8 cellular contexts compared by ENCODE assay signal in the genomic region with DNA sequence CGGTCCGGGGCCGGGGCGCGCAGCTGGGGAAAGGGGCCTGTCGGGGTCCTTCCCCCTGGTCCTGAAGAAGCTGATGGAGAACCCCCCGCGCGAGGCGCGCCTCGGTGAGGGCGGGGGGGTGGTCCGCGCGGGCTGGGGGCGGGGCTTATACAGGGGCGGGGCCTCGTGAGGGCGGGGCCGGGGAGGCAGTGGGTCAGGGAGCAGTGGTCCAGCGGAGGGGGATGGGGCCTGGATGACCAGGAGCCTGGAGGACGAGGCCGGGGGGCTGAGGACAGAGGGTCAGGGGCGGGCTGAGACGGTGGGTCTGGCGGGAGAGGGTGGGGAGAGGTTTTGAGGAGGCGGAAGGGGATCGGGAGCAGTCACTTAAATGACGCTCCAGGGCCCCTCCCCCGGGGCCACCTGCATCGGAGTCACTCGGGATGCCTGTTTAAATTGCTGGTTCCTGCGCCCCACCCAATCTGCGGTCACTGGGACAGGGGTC. TPM values are rescaled to one million over a fixed set of nuclear protein-coding genes. Genes with fewer than 3 reads are reported as not detected.
A peak's percentile ranks its signal among the peaks of the same experiment; 100 is the strongest.
DNase-seq lines count a peak whose midpoint lies in the region; ATAC-seq lines count a peak whose summit lies in the region.

No MANE protein-coding gene starts in this region.

- DNase-seq in EL, result peak; percentile 60
- peak; percentile 75 for DNase-seq in Karpas-422
- peak; percentile 67 for DNase-seq in activated CD4-positive, alpha-beta memory T cell treated with anti-CD3 and anti-CD28 coated beads for 36 hours
- peak; percentile 52 to 74 for DNase-seq in lung microvascular endothelial cell (ENCODE audit: low read depth in 2 of 2)
- peak; percentile 21 to 60 (median 32) for DNase-seq in stimulated activated CD4-positive, alpha-beta T cell treated with anti-CD3 and anti-CD28 coated beads, TNF-alpha, amount 100 ng/mL, for 48 hours (ENCODE audit: low read depth in 3 of 3)
- no peak for DNase-seq in DMS114 treated with DMSO at 0.1 percent for 48 hours (lab: John Stamatoyannopoulos, UW; ENCODE audit: unreplicated experiment)

- no peaks in the 10 kb centered on the region for H3K9me3 Mint-ChIP-seq in activated CD4-positive, alpha-beta memory T cell treated with anti-CD3 and anti-CD28 coated beads for 36 hours

- no peaks in the 10 kb centered on the region for H3K9me2 ChIP-seq in Karpas-422 (replicated peaks; ENCODE audit: insufficient read depth, low read length)

- CTCF ChIA-PET in activated CD4-positive, alpha-beta memory T cell treated with anti-CD3 and anti-CD28 coated beads for 36 hours (lab: Charles Lee), result interaction anchor here (1.0 to 1.3 kb wide), 2 partner anchors 22 to 145 kb away, joined by 3 to 14 read pairs; no protein-coding TSS in a partner anchor

- H3K4me2 ChIP-seq in Karpas-422 (ENCODE audit: low read depth, low read length, poor library complexity, severe bottlenecking), result peak overlapping the region; percentile 93

- H2AFZ ChIP-seq in Karpas-422 (ENCODE audit: low read length), result peak overlapping the region; percentile 81

- H3K79me2 ChIP-seq in Karpas-422 (ENCODE audit: low read length), result peaks cover 17% of the 10 kb centered on the region

- intact Hi-C loops in activated CD4-positive, alpha-beta memory T cell treated with anti-CD3 and anti-CD28 coated beads for 36 hours (cut with micrococcal nuclease), result loop anchor here (5.0 kb wide), 3 partner anchors 80 to 525 kb away; a partner anchor contains a TSS

- H3K36me3 Mint-ChIP-seq in activated CD4-positive, alpha-beta memory T cell treated with anti-CD3 and anti-CD28 coated beads for 36 hours, result no peaks in the 10 kb centered on the region

- H3K36me3 ChIP-seq in Karpas-422 (ENCODE audit: insufficient read depth, low read length) (no peaks in the 10 kb centered on the region), ectodermal cell (ENCODE audit: control insufficient read depth, insufficient read depth, low read length) (peaks cover under 1% of the 10 kb centered on the region)

- peak overlapping the region; percentile 75 for H3K27ac ChIP-seq in Karpas-422 (ENCODE audit: low read length)
- peak overlapping the region; percentile 100 for H3K27ac ChIP-seq in ectodermal cell (ENCODE audit: insufficient read depth, low read depth, low read length, poor library complexity, severe bottlenecking)

- H4K20me1 ChIP-seq in Karpas-422 (ENCODE audit: insufficient read depth, low read depth, low read length), result no peaks in the 10 kb centered on the region

- H3K4me3 Mint-ChIP-seq in activated CD4-positive, alpha-beta memory T cell treated with anti-CD3 and anti-CD28 coated beads for 36 hours, result peak overlapping the region; percentile 81

- peak overlapping the region; percentile 96 for H3K9ac ChIP-seq in Karpas-422 (ENCODE audit: low read length)

- POLR2A ChIA-PET in activated CD4-positive, alpha-beta memory T cell treated with anti-CD3 and anti-CD28 coated beads for 36 hours (lab: Charles Lee), result interaction anchor here (0.9 to 1.9 kb wide), 5 partner anchors 64 to 208 kb away, joined by 4 to 11 read pairs (median 4); a partner anchor contains a TSS

- H3K27me3 Mint-ChIP-seq in activated CD4-positive, alpha-beta memory T cell treated with anti-CD3 and anti-CD28 coated beads for 36 hours, result no peaks in the 10 kb centered on the region

- H3K27me3 ChIP-seq in Karpas-422 (ENCODE audit: low read length), result no peaks in the 10 kb centered on the region
- no peaks in the 10 kb centered on the region for H3K27me3 ChIP-seq in ectodermal cell (ENCODE audit: control insufficient read depth, insufficient read depth, low read length, poor library complexity, severe bottlenecking)

- peak overlapping the region; percentile 69 for H3K27ac Mint-ChIP-seq in activated CD4-positive, alpha-beta memory T cell treated with anti-CD3 and anti-CD28 coated beads for 36 hours

- H3K9me3 ChIP-seq in Karpas-422 (ENCODE audit: low read length) (no peaks in the 10 kb centered on the region), ectodermal cell (ENCODE audit: control insufficient read depth, low read length) (no peaks in the 10 kb centered on the region)

- H3K4me1 ChIP-seq in Karpas-422 (ENCODE audit: low read length) (peaks cover 28% of the 10 kb centered on the region), ectodermal cell (ENCODE audit: control insufficient read depth, insufficient read depth, low read length) (peaks cover 11% of the 10 kb centered on the region)

- peaks cover 15% of the 10 kb centered on the region for H3K4me1 Mint-ChIP-seq in activated CD4-positive, alpha-beta memory T cell treated with anti-CD3 and anti-CD28 coated beads for 36 hours (ENCODE audit: low read depth)

- peak; percentile 23 for ATAC-seq in GM21576 (IDR thresholded peaks at IDR 0.05; ENCODE audit: unreplicated experiment)

- peak overlapping the region; percentile 92 for H3K4me3 ChIP-seq in Karpas-422 (ENCODE audit: low read length)
- peak overlapping the region; percentile 74 for H3K4me3 ChIP-seq in ectodermal cell (ENCODE audit: insufficient read depth, low read depth, low read length)

- 1% methylated on average over 35 of the region's 35 CpGs for WGBS in ectodermal cell, 2 experiments

RNA-seq across cellular contexts. Expression of a gene that starts 0.4 kb away (rescaled TPM):
- total RNA-seq in Karpas-422 (2014; rRNA removed; shearing (Covaris generic); ENCODE audit: low replicate concordance), result 4.4 and 6.8 TPM in 2 replicates
- total RNA-seq in activated CD4-positive, alpha-beta memory T cell treated with anti-CD3 and anti-CD28 coated beads for 36 hours, result 1 to 10 TPM; 1.4 to 1.6 TPM
- polyA plus RNA-seq in ectodermal cell (2013, experiment 1 of 4), result 18.3 TPM
- polyA plus RNA-seq in ectodermal cell (2013, experiment 2 of 4), result 17.8 TPM
- polyA plus RNA-seq in ectodermal cell (2013, experiment 3 of 4), result 17.8 TPM
- polyA plus RNA-seq in ectodermal cell (2013, experiment 4 of 4), result 20.5 TPM
- total RNA-seq in lung microvascular endothelial cell, result 2.6 and 3.6 TPM in 2 replicates
